In genomic region chr10:31147220-31147608, GRCh38 we compare ENCODE assay signal across 11 cellular contexts.
DNase-seq lines count a peak whose midpoint lies in the region; ATAC-seq and TF ChIP-seq lines count a peak whose summit lies in the region.
"Had no signal": no experiment of that assay in that cellular context is flagged by ENCODE, and none has a peak within 500 bp of the region (broad histone marks: within the 10 kb centered on the region; RNA-seq: fewer than 3 reads in every experiment).

No MANE protein-coding gene starts in this region.

- no peaks in the 10 kb centered on the region for H3K9me3 Mint-ChIP-seq in T-helper 2 cell treated with Interferon-gamma antibody and Interleukin-4, amounts not matched to agents 5 μg/mL and 100 μg/mL, for 36 hours
- no peaks in the 10 kb centered on the region for H3K9me3 Mint-ChIP-seq in stimulated activated memory B cell treated with anti-CD40 and anti-IgM and Interleukin-4, amounts not matched to agents 10 μg/mL and 1 μg/mL and 100 μg/mL, for 72 hours

- H3K27me3 Mint-ChIP-seq in T-helper 2 cell treated with Interferon-gamma antibody and Interleukin-4, amounts not matched to agents 5 μg/mL and 100 μg/mL, for 36 hours (ENCODE audit: low read depth) = no peaks in the 10 kb centered on the region
- H3K27me3 Mint-ChIP-seq in stimulated activated memory B cell treated with anti-CD40 and anti-IgM and Interleukin-4, amounts not matched to agents 10 μg/mL and 1 μg/mL and 100 μg/mL, for 72 hours = peaks cover 14% of the 10 kb centered on the region

- DNase-seq in activated CD4-positive, CD25-positive, alpha-beta regulatory T cell (lab: John Stamatoyannopoulos, UW) = no peak
- no peak for DNase-seq in T-helper 2 cell treated with Interferon-gamma antibody and Interleukin-4, amounts not matched to agents 5 μg/mL and 100 μg/mL, for 36 hours (ENCODE audit: low spot score)
- DNase-seq in fibroblast of pulmonary artery (ENCODE audit: low read depth) = peak; percentile 53
- peak; percentile 88 for DNase-seq in smooth muscle cell of the brain vasculature (ENCODE audit: low read depth, low spot score)
- no peak for DNase-seq in SKM-1 (lab: John Stamatoyannopoulos, UW; ENCODE audit: unreplicated experiment)
- DNase-seq: midbrain, SHP77 treated with DMSO at 0.1 percent for 48 hours, transverse colon had no signal

- peak overlapping the region; percentile 76 for H3K4me3 Mint-ChIP-seq in T-helper 2 cell treated with Interferon-gamma antibody and Interleukin-4, amounts not matched to agents 5 μg/mL and 100 μg/mL, for 36 hours
- H3K4me3 Mint-ChIP-seq in stimulated activated memory B cell treated with anti-CD40 and anti-IgM and Interleukin-4, amounts not matched to agents 10 μg/mL and 1 μg/mL and 100 μg/mL, for 72 hours = no peak overlapping the region

- H3K4me1 Mint-ChIP-seq in T-helper 2 cell treated with Interferon-gamma antibody and Interleukin-4, amounts not matched to agents 5 μg/mL and 100 μg/mL, for 36 hours (ENCODE audit: low read depth) = peaks cover 36% of the 10 kb centered on the region
- no peaks in the 10 kb centered on the region for H3K4me1 Mint-ChIP-seq in stimulated activated memory B cell treated with anti-CD40 and anti-IgM and Interleukin-4, amounts not matched to agents 10 μg/mL and 1 μg/mL and 100 μg/mL, for 72 hours

- no peak for TF ChIP-seq CTCF in fibroblast of pulmonary artery (IDR thresholded peaks at IDR 0.05; ENCODE audit: low read length, missing control alignments)

- H3K27ac Mint-ChIP-seq in T-helper 2 cell treated with Interferon-gamma antibody and Interleukin-4, amounts not matched to agents 5 μg/mL and 100 μg/mL, for 36 hours = peak overlapping the region; percentile 60
- no peak overlapping the region for H3K27ac Mint-ChIP-seq in stimulated activated memory B cell treated with anti-CD40 and anti-IgM and Interleukin-4, amounts not matched to agents 10 μg/mL and 1 μg/mL and 100 μg/mL, for 72 hours

- no peak overlapping the region for H3K4me3 ChIP-seq in fibroblast of pulmonary artery (replicated peaks; ENCODE audit: low read depth, low read length)
- H3K4me3 ChIP-seq: transverse colon had no signal

- no peaks in the 10 kb centered on the region for H3K36me3 Mint-ChIP-seq in T-helper 2 cell treated with Interferon-gamma antibody and Interleukin-4, amounts not matched to agents 5 μg/mL and 100 μg/mL, for 36 hours (ENCODE audit: low read depth)
- no peaks in the 10 kb centered on the region for H3K36me3 Mint-ChIP-seq in stimulated activated memory B cell treated with anti-CD40 and anti-IgM and Interleukin-4, amounts not matched to agents 10 μg/mL and 1 μg/mL and 100 μg/mL, for 72 hours

- peak; percentile 63 to 70 for ATAC-seq in activated CD4-positive, CD25-positive, alpha-beta regulatory T cell treated with anti-CD3 and anti-CD28 coated beads, Interleukin-2, amount 50 U/mL, for 24 hours
- ATAC-seq in HG02798 (IDR thresholded peaks at IDR 0.05; ENCODE audit: poor library complexity, unreplicated experiment) = no peak
- ATAC-seq in stimulated activated memory B cell treated with anti-CD40 and anti-IgM and Interleukin-4, amounts not matched to agents 10 μg/mL and 1 μg/mL and 100 μg/mL, for 72 hours = no peak

Comparison
In these comparisons a context has a peak if more than half of its experiments do, and no peak if none do; other contexts are left out.
1. ATAC-seq: peak in activated CD4-positive, CD25-positive, alpha-beta regulatory T cell treated with anti-CD3 and anti-CD28 coated beads, Interleukin-2, amount 50 U/mL, for 24 hours (2 of 2); none in HG02798 (single experiment) and stimulated activated memory B cell treated with anti-CD40 and anti-IgM and Interleukin-4, amounts not matched to agents 10 μg/mL and 1 μg/mL and 100 μg/mL, for 72 hours (single experiment).
2. DNase-seq: peak in fibroblast of pulmonary artery (single experiment) and smooth muscle cell of the brain vasculature (single experiment); none in activated CD4-positive, CD25-positive, alpha-beta regulatory T cell (0 of 4), T-helper 2 cell treated with Interferon-gamma antibody and Interleukin-4, amounts not matched to agents 5 μg/mL and 100 μg/mL, for 36 hours (single experiment) and SKM-1 (single experiment).